Comparison of ENCODE assay signal across 18 cellular contexts in genomic region chr7:46492460-46492859, GRCh38.
"Had no signal": no experiment of that assay in that cellular context is flagged by ENCODE, and none has a peak within 500 bp of the region (broad histone marks: within the 10 kb centered on the region; RNA-seq: fewer than 3 reads in every experiment).

No MANE protein-coding gene starts in this region.

- H3K27me3 Mint-ChIP-seq: activated naive CD8-positive, alpha-beta T cell treated with anti-CD3 and anti-CD28 coated beads for 36 hours; stimulated activated naive CD8-positive, alpha-beta T cell treated with anti-CD3 and anti-CD28 coated beads, Interleukin-15, amount 100 ng/mL, for 72 hours had no signal

- H3K9me3 ChIP-seq: upper lobe of left lung had no signal

- H3K36me3 Mint-ChIP-seq: activated naive CD8-positive, alpha-beta T cell treated with anti-CD3 and anti-CD28 coated beads for 36 hours had no signal

- H3K36me3 ChIP-seq: left lung, upper lobe of left lung had no signal

- H3K4me1 ChIP-seq: left lung, upper lobe of left lung had no signal

- DNase-seq: activated CD4-positive, alpha-beta T cell treated with anti-CD3 and anti-CD28 coated beads for 1 hour; activated CD4-positive, alpha-beta T cell treated with anti-CD3 and anti-CD28 coated beads, Interleukin-2, amount 50 U/mL, for 4 hours; activated naive CD8-positive, alpha-beta T cell treated with anti-CD3 and anti-CD28 coated beads for 36 hours; amniotic stem cell; dermis blood vessel endothelial cell; effector memory CD4-positive, alpha-beta T cell; foreskin fibroblast; hippocampal formation; islet precursor cell; left lung; occipital lobe; right cardiac atrium; stimulated activated CD4-positive, alpha-beta T cell treated with anti-CD3 and anti-CD28 coated beads, Interleukin-15, amount 100 ng/mL, for 24 hours; stimulated activated CD4-positive, alpha-beta T cell treated with anti-CD3 and anti-CD28 coated beads, Interleukin-2, amount 100 ng/mL, for 48 hours; stimulated activated naive CD8-positive, alpha-beta T cell treated with anti-CD3 and anti-CD28 coated beads, Interleukin-15, amount 100 ng/mL, for 72 hours; T1000; upper lobe of left lung had no signal

- H3K27ac ChIP-seq: left lung, skin epidermis, upper lobe of left lung had no signal

- H3K27me3 ChIP-seq: left lung, upper lobe of left lung had no signal

- H3K4me3 Mint-ChIP-seq: activated naive CD8-positive, alpha-beta T cell treated with anti-CD3 and anti-CD28 coated beads for 36 hours; stimulated activated naive CD8-positive, alpha-beta T cell treated with anti-CD3 and anti-CD28 coated beads, Interleukin-15, amount 100 ng/mL, for 72 hours had no signal

- ATAC-seq: left lung; right cardiac atrium; stimulated activated naive CD8-positive, alpha-beta T cell treated with anti-CD3 and anti-CD28 coated beads, Interleukin-15, amount 100 ng/mL, for 72 hours had no signal

- H3K4me1 Mint-ChIP-seq: activated naive CD8-positive, alpha-beta T cell treated with anti-CD3 and anti-CD28 coated beads for 36 hours; stimulated activated naive CD8-positive, alpha-beta T cell treated with anti-CD3 and anti-CD28 coated beads, Interleukin-15, amount 100 ng/mL, for 72 hours had no signal

- H3K4me3 ChIP-seq: left lung, skin epidermis, upper lobe of left lung had no signal

- H3K27ac Mint-ChIP-seq: activated naive CD8-positive, alpha-beta T cell treated with anti-CD3 and anti-CD28 coated beads for 36 hours; stimulated activated naive CD8-positive, alpha-beta T cell treated with anti-CD3 and anti-CD28 coated beads, Interleukin-15, amount 100 ng/mL, for 72 hours had no signal
